29 cellular contexts compared by ENCODE assay signal in the genomic region with DNA sequence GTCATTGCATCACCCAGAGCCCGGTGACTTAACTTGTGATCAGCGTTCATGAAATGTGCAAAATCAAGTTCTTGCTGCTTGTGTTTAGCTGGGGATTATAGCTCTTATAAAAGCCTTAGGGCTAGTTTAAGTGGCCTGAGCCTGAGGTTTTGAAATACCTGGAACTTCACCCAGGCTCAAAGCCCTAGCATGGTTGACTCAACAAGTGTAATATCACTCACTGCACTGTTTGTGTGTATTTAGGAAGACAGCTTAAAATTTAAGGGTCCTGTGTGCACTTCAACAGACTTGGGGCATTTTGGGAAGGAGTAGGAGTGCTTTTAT.
DNase-seq lines count a peak whose midpoint lies in the region; ATAC-seq and TF ChIP-seq lines count a peak whose summit lies in the region.
"Had no signal": no experiment of that assay in that cellular context is flagged by ENCODE, and none has a peak within 500 bp of the region (broad histone marks: within the 10 kb centered on the region; RNA-seq: fewer than 3 reads in every experiment).

No MANE protein-coding gene starts in this region.

- TF ChIP-seq CTCF in C4-2B (conservative IDR thresholded peaks at IDR 0.05) (no peak), prostate gland (IDR thresholded peaks at IDR 0.05) (no peak), glutamatergic neuron (IDR thresholded peaks at IDR 0.05; ENCODE audit: partially characterized antibody, unreplicated experiment) (no peak)

- H3K9me3 Mint-ChIP-seq in glutamatergic neuron (ENCODE audit: unreplicated experiment) = no peaks in the 10 kb centered on the region
- H3K9me3 Mint-ChIP-seq in activated T-helper 1 cell treated with anti-CD3 and anti-CD28 coated beads, Interleukin-12 subunit alpha, Interleukin-12 subunit beta, Interleukin-2, Interleukin-4 antibody, amounts not matched to agents 30 ng/mL and 10 ng/mL and 1 ng/mL, durations not matched to agents 14 hours and 24 hours and 36 hours = no peaks in the 10 kb centered on the region

- H3K27me3 ChIP-seq in prostate gland (replicated peaks; ENCODE audit: insufficient read depth) = no peaks in the 10 kb centered on the region
- H3K27me3 ChIP-seq: BLaER1, Peyer's patch, uterus had no signal

- no peaks in the 10 kb centered on the region for H3K36me3 ChIP-seq in prostate gland
- H3K36me3 ChIP-seq: BLaER1, Peyer's patch, uterus had no signal

- intact Hi-C loops in prostate gland (cut with DNase I) = no loop called here
- intact Hi-C loops in activated T-helper 1 cell treated with anti-CD3 and anti-CD28 coated beads, Interleukin-12 subunit alpha, Interleukin-12 subunit beta, Interleukin-2, Interleukin-4 antibody, amounts not matched to agents 30 ng/mL and 10 ng/mL and 1 ng/mL, durations not matched to agents 14 hours and 24 hours and 36 hours (cut with micrococcal nuclease) = no loop called here

- TF ChIP-seq POLR2A in prostate gland (IDR thresholded peaks at IDR 0.05) = no peak

- peak overlapping the region; percentile 39; the same call in 1 of the 2 replicates for H3K27ac ChIP-seq in C4-2B
- peak overlapping the region; percentile 72 for H3K27ac ChIP-seq in epithelial cell of prostate
- H3K27ac ChIP-seq in prostate gland = no peak overlapping the region
- H3K27ac ChIP-seq: BLaER1, Peyer's patch, SK-N-MC, uterus had no signal

- no peak overlapping the region for H3K27ac Mint-ChIP-seq in glutamatergic neuron (ENCODE audit: unreplicated experiment)
- H3K27ac Mint-ChIP-seq in activated T-helper 1 cell treated with anti-CD3 and anti-CD28 coated beads, Interleukin-12 subunit alpha, Interleukin-12 subunit beta, Interleukin-2, Interleukin-4 antibody, amounts not matched to agents 30 ng/mL and 10 ng/mL and 1 ng/mL, durations not matched to agents 14 hours and 24 hours and 36 hours = no peak overlapping the region
- H3K27ac Mint-ChIP-seq: activated naive CD4-positive, alpha-beta T cell treated with anti-CD3 and anti-CD28 coated beads for 36 hours; activated T-cell treated with anti-CD3 and anti-CD28 coated beads, Interleukin-2, amount 50 U/mL, for 72 hours; HFFc6; naive thymus-derived CD4-positive, alpha-beta T cell; T-helper 1 cell treated with Interleukin-12 subunit alpha and Interleukin-12 subunit beta and Interleukin-4 antibody, amounts not matched to agents 30 μg/mL and 1 μg/mL, for 36 hours had no signal

- no peaks in the 10 kb centered on the region for H3K36me3 Mint-ChIP-seq in glutamatergic neuron (ENCODE audit: unreplicated experiment)
- no peaks in the 10 kb centered on the region for H3K36me3 Mint-ChIP-seq in activated T-helper 1 cell treated with anti-CD3 and anti-CD28 coated beads, Interleukin-12 subunit alpha, Interleukin-12 subunit beta, Interleukin-2, Interleukin-4 antibody, amounts not matched to agents 30 ng/mL and 10 ng/mL and 1 ng/mL, durations not matched to agents 14 hours and 24 hours and 36 hours (ENCODE audit: low read depth)
- H3K36me3 Mint-ChIP-seq: naive thymus-derived CD4-positive, alpha-beta T cell had no signal

- WGBS in prostate gland = 47% methylated on average over 2 of the region's 2 CpGs

- ATAC-seq in GM21381 (IDR thresholded peaks at IDR 0.05; ENCODE audit: unreplicated experiment) = no peak
- ATAC-seq: activated T-cell treated with anti-CD3 and anti-CD28 coated beads, Interleukin-2, amount 50 U/mL, for 72 hours; K562; naive thymus-derived CD4-positive, alpha-beta T cell had no signal

- H3K4me3 Mint-ChIP-seq in glutamatergic neuron (ENCODE audit: unreplicated experiment) = no peak overlapping the region
- no peak overlapping the region for H3K4me3 Mint-ChIP-seq in activated T-helper 1 cell treated with anti-CD3 and anti-CD28 coated beads, Interleukin-12 subunit alpha, Interleukin-12 subunit beta, Interleukin-2, Interleukin-4 antibody, amounts not matched to agents 30 ng/mL and 10 ng/mL and 1 ng/mL, durations not matched to agents 14 hours and 24 hours and 36 hours
- H3K4me3 Mint-ChIP-seq: activated naive CD4-positive, alpha-beta T cell treated with anti-CD3 and anti-CD28 coated beads for 36 hours; activated T-cell treated with anti-CD3 and anti-CD28 coated beads, Interleukin-2, amount 50 U/mL, for 72 hours; HFFc6; naive thymus-derived CD4-positive, alpha-beta T cell; T-helper 1 cell treated with Interleukin-12 subunit alpha and Interleukin-12 subunit beta and Interleukin-4 antibody, amounts not matched to agents 30 μg/mL and 1 μg/mL, for 36 hours had no signal

- H3K9me3 ChIP-seq in prostate gland = no peaks in the 10 kb centered on the region
- H3K9me3 ChIP-seq: Peyer's patch, uterus had no signal

- H3K4me1 Mint-ChIP-seq in glutamatergic neuron (ENCODE audit: low read depth, unreplicated experiment) = no peaks in the 10 kb centered on the region
- no peaks in the 10 kb centered on the region for H3K4me1 Mint-ChIP-seq in activated T-helper 1 cell treated with anti-CD3 and anti-CD28 coated beads, Interleukin-12 subunit alpha, Interleukin-12 subunit beta, Interleukin-2, Interleukin-4 antibody, amounts not matched to agents 30 ng/mL and 10 ng/mL and 1 ng/mL, durations not matched to agents 14 hours and 24 hours and 36 hours (ENCODE audit: low read depth)

- no peak overlapping the region for H3K4me3 ChIP-seq in prostate gland
- H3K4me3 ChIP-seq: BLaER1, K562, Peyer's patch, SK-N-MC, skin epidermis, uterus had no signal

- no peaks in the 10 kb centered on the region for H3K27me3 Mint-ChIP-seq in glutamatergic neuron (ENCODE audit: unreplicated experiment)
- peaks cover 2% of the 10 kb centered on the region for H3K27me3 Mint-ChIP-seq in activated T-helper 1 cell treated with anti-CD3 and anti-CD28 coated beads, Interleukin-12 subunit alpha, Interleukin-12 subunit beta, Interleukin-2, Interleukin-4 antibody, amounts not matched to agents 30 ng/mL and 10 ng/mL and 1 ng/mL, durations not matched to agents 14 hours and 24 hours and 36 hours (ENCODE audit: insufficient read depth)

- DNase-seq in M059J (ENCODE audit: low read depth) (peak; percentile 67), epithelial cell of prostate (ENCODE audit: low read depth, low spot score) (peak; percentile 85), prostate gland (ENCODE audit: low spot score) (peak; percentile 4), glutamatergic neuron (no peak), NCI-H146 (lab: John Stamatoyannopoulos, UW) (no peak)
- DNase-seq in activated T-helper 1 cell treated with anti-CD3 and anti-CD28 coated beads, Interleukin-12 subunit alpha, Interleukin-12 subunit beta, Interleukin-2, Interleukin-4 antibody, amounts not matched to agents 30 ng/mL and 10 ng/mL and 1 ng/mL, durations not matched to agents 14 hours and 24 hours and 36 hours (ENCODE audit: low spot score) = no peak
- DNase-seq: activated CD4-positive, alpha-beta T cell treated with anti-CD3 and anti-CD28 coated beads for 48 hours; activated naive CD4-positive, alpha-beta T cell treated with anti-CD3 and anti-CD28 coated beads for 36 hours; activated T-cell treated with anti-CD3 and anti-CD28 coated beads, Interleukin-2, amount 50 U/mL, for 72 hours; cortex of kidney; EL; HFFc6; kidney glomerular epithelial cell; NCI-H1694; NCI-H2171 treated with DMSO at 0.1 percent for 48 hours; NCI-H524 treated with DMSO at 0.1 percent for 48 hours; NK-92 treated with Interleukin-12 subunit alpha and Interleukin-12 subunit beta, amount 100 ng/mL, for 24 hours; nucleus accumbens; Peyer's patch; stimulated activated CD4-positive, alpha-beta T cell treated with anti-CD3 and anti-CD28 coated beads, Interleukin-1b, Interleukin-23, amount 100 ng/mL, for 48 hours; uterus had no signal

- no peaks in the 10 kb centered on the region for H3K4me1 ChIP-seq in prostate gland (replicated peaks)
- H3K4me1 ChIP-seq: Peyer's patch, uterus had no signal

Comparison
In these comparisons a context has a peak if more than half of its experiments do, and no peak if none do; other contexts are left out.
1. H3K27ac ChIP-seq: peak in C4-2B (single experiment) and epithelial cell of prostate (single experiment); none in prostate gland (0 of 2).
2. DNase-seq: peak in M059J (single experiment), epithelial cell of prostate (single experiment) and prostate gland (single experiment); none in glutamatergic neuron (single experiment), NCI-H146 (single experiment) and activated T-helper 1 cell treated with anti-CD3 and anti-CD28 coated beads, Interleukin-12 subunit alpha, Interleukin-12 subunit beta, Interleukin-2, Interleukin-4 antibody, amounts not matched to agents 30 ng/mL and 10 ng/mL and 1 ng/mL, durations not matched to agents 14 hours and 24 hours and 36 hours (single experiment).